14 cellular contexts compared by ENCODE assay signal in the genomic region with DNA sequence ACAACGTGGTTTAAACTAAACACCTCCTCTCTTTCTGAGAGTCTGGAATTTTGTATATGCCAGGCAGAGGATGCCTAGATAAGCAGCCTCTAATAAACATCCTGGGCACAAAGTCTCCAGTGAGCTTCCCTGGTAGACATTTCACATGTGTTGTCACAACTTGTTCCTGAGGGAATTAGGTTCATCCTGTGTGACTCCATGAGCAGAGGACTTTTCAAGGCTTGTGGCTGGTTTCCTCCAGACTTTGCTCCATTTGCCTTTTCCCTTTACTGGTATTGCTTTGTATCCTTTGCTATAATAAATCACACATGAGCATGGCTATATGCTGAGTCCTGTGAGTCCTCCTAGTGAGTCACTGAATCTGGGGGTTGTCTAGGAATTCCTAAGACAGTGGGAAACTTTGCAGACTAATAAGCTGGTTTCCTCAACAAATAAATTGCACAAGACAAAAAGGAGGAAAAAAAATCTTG.
DNase-seq lines count a peak whose midpoint lies in the region; ATAC-seq, FAIRE-seq and TF ChIP-seq lines count a peak whose summit lies in the region.
"Had no signal": no experiment of that assay in that cellular context is flagged by ENCODE, and none has a peak within 500 bp of the region (broad histone marks: within the 10 kb centered on the region; RNA-seq: fewer than 3 reads in every experiment).

No MANE protein-coding gene starts in this region.

- no peaks in the 10 kb centered on the region for H3K9me3 Mint-ChIP-seq in activated CD4-positive, alpha-beta T cell treated with anti-CD3 and anti-CD28 coated beads for 36 hours (ENCODE audit: low read depth)
- H3K9me3 Mint-ChIP-seq: activated T-cell treated with anti-CD3 and anti-CD28 coated beads, Interleukin-2, amount 50 U/mL, for 4 hours had no signal

- TF ChIP-seq CTCF in AG04450 (IDR thresholded peaks at IDR 0.05; ENCODE audit: low read depth, low read length) (no peak), bronchial epithelial cell (IDR thresholded peaks at IDR 0.05; ENCODE audit: insufficient read depth, low read length, severe bottlenecking) (no peak), kidney epithelial cell (IDR thresholded peaks at IDR 0.05; ENCODE audit: insufficient read depth, low read length, poor library complexity, severe bottlenecking) (no peak)

- no peak overlapping the region for H3K27ac Mint-ChIP-seq in activated CD4-positive, alpha-beta T cell treated with anti-CD3 and anti-CD28 coated beads for 36 hours
- no peak overlapping the region for H3K27ac Mint-ChIP-seq in T-helper 17 cell

- no peaks in the 10 kb centered on the region for H3K9me3 ChIP-seq in AG04450 (ENCODE audit: control insufficient read depth, insufficient read depth, low read length)
- no peaks in the 10 kb centered on the region for H3K9me3 ChIP-seq in T-helper 17 cell (ENCODE audit: control insufficient read depth, low read length, poor library complexity, severe bottlenecking)
- H3K9me3 ChIP-seq: lower lobe of right lung had no signal

- intact Hi-C loops in activated CD4-positive, alpha-beta T cell treated with anti-CD3 and anti-CD28 coated beads for 36 hours (cut with DNase I, micrococcal nuclease): no loop called here

- POLR2A ChIA-PET in AG04450 (lab: Yijun Ruan, JAX): interaction anchor here (0.6 kb wide), 1 partner anchor 53 kb away, joined by 3 read pairs; no protein-coding TSS in a partner anchor
- POLR2A ChIA-PET in activated CD4-positive, alpha-beta T cell treated with anti-CD3 and anti-CD28 coated beads for 36 hours (lab: Charles Lee): no interaction called here

- FAIRE-seq in bronchial epithelial cell (lab: Jason Lieb, UNC): no peak

- CTCF ChIA-PET in AG04450 (lab: Charles Lee): no interaction called here
- CTCF ChIA-PET in activated CD4-positive, alpha-beta T cell treated with anti-CD3 and anti-CD28 coated beads for 36 hours (lab: Charles Lee): no interaction called here

- H3K27ac ChIP-seq in AG04450 (ENCODE audit: low read depth, low read length): peak overlapping the region; percentile 53
- H3K27ac ChIP-seq: lower lobe of right lung had no signal

- DNase-seq in AG04450 (ENCODE audit: low read depth, low spot score) (peak; percentile 77), LHCN-M2 (ENCODE audit: low read depth) (peak; percentile 93), bronchial epithelial cell (ENCODE audit: low read depth) (peak; percentile 91), kidney epithelial cell (ENCODE audit: low read depth) (peak; percentile 79), T-helper 17 cell (no peak)
- DNase-seq in activated CD4-positive, alpha-beta T cell treated with anti-CD3 and anti-CD28 coated beads for 36 hours: no peak
- DNase-seq: activated T-cell treated with anti-CD3 and anti-CD28 coated beads, Interleukin-2, amount 50 U/mL, for 4 hours; C1 segment of cervical spinal cord; glutamatergic neuron; H7; lower lobe of right lung; NCI-H2107 had no signal

- H3K36me3 ChIP-seq in bronchial epithelial cell (ENCODE audit: control insufficient read depth, insufficient read depth, low read length) (no peaks in the 10 kb centered on the region), kidney epithelial cell (ENCODE audit: control insufficient read depth, insufficient read depth, low read length) (no peaks in the 10 kb centered on the region)
- H3K36me3 ChIP-seq: lower lobe of right lung had no signal

- no peak overlapping the region for H3K4me3 Mint-ChIP-seq in activated CD4-positive, alpha-beta T cell treated with anti-CD3 and anti-CD28 coated beads for 36 hours
- H3K4me3 Mint-ChIP-seq in T-helper 17 cell: no peak overlapping the region
- H3K4me3 Mint-ChIP-seq: activated T-cell treated with anti-CD3 and anti-CD28 coated beads, Interleukin-2, amount 50 U/mL, for 4 hours had no signal

- H3K36me3 Mint-ChIP-seq in activated CD4-positive, alpha-beta T cell treated with anti-CD3 and anti-CD28 coated beads for 36 hours (ENCODE audit: low read depth): no peaks in the 10 kb centered on the region
- H3K36me3 Mint-ChIP-seq in T-helper 17 cell (ENCODE audit: low read depth): no peaks in the 10 kb centered on the region

- ATAC-seq in GM21526 (IDR thresholded peaks at IDR 0.05; ENCODE audit: low FRiP score, unreplicated experiment) (no peak), GM18520 (IDR thresholded peaks at IDR 0.05; ENCODE audit: unreplicated experiment) (no peak), T-helper 17 cell (no peak)
- ATAC-seq in activated CD4-positive, alpha-beta T cell treated with anti-CD3 and anti-CD28 coated beads for 36 hours: no peak
- ATAC-seq: activated T-cell treated with anti-CD3 and anti-CD28 coated beads, Interleukin-2, amount 50 U/mL, for 4 hours; lower lobe of right lung had no signal

- no peaks in the 10 kb centered on the region for H3K4me1 Mint-ChIP-seq in activated CD4-positive, alpha-beta T cell treated with anti-CD3 and anti-CD28 coated beads for 36 hours
- H3K4me1 Mint-ChIP-seq in T-helper 17 cell: no peaks in the 10 kb centered on the region

- H3K27me3 Mint-ChIP-seq in activated CD4-positive, alpha-beta T cell treated with anti-CD3 and anti-CD28 coated beads for 36 hours: peaks cover 11% of the 10 kb centered on the region
- H3K27me3 Mint-ChIP-seq in T-helper 17 cell: peaks cover 6% of the 10 kb centered on the region

- H3K4me3 ChIP-seq in AG04450 (ENCODE audit: low read depth, low read length): no peak overlapping the region
- H3K4me3 ChIP-seq in bronchial epithelial cell (ENCODE audit: low read depth, low read length): no peak overlapping the region
- no peak overlapping the region for H3K4me3 ChIP-seq in kidney epithelial cell (ENCODE audit: low read depth, low read length)
- H3K4me3 ChIP-seq: lower lobe of right lung had no signal

- H3K27me3 ChIP-seq in AG04450 (ENCODE audit: control insufficient read depth, insufficient read depth, low read length) (no peaks in the 10 kb centered on the region), bronchial epithelial cell (ENCODE audit: control insufficient read depth, insufficient read depth, low read length) (no peaks in the 10 kb centered on the region), kidney epithelial cell (ENCODE audit: control insufficient read depth, insufficient read depth, low read length) (no peaks in the 10 kb centered on the region)

Comparison
In these comparisons a context has a peak if more than half of its experiments do, and no peak if none do; other contexts are left out.
1. DNase-seq: peak in AG04450 (single experiment), LHCN-M2 (single experiment), bronchial epithelial cell (single experiment) and kidney epithelial cell (single experiment); none in activated CD4-positive, alpha-beta T cell treated with anti-CD3 and anti-CD28 coated beads for 36 hours (single experiment) and T-helper 17 cell (0 of 3).